Comparison of ENCODE assay signal across 1 cellular context in the genomic region with DNA sequence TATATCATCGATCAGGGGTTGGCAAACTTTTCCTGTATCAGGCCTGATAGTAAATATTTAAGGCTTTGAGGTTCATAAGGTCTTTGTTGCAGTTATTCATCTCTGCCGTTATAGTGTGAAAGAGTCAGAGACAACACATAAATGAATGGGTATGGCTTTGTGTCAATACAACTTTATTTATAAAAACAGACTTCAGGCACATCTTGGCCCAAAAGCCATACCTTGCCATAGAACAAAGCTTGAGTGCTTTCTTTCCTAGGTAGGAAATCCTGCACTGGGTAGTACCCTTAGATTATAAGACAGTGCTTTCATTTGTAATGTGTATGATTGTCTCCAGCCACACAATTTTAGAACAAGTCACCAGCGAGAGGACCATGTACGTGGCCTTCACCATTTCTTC.
TF ChIP-seq lines count a peak whose summit lies in the region.

No MANE protein-coding gene starts in this region.

TF ChIP-seq in GM23338, 12 proteins besides CTCF, POLR2A, EP300 and RAD21 (continued from another document):
- TF ChIP-seq ZNF462 (CRISPR knock-in tag; IDR thresholded peaks at IDR 0.05): no peak
- no peak for TF ChIP-seq EZH2phosphoT487 (IDR thresholded peaks at IDR 0.05; ENCODE audit: unreplicated experiment)
- no peak for TF ChIP-seq ZNF331 (CRISPR knock-in tag; IDR thresholded peaks at IDR 0.05; ENCODE audit: low read depth)
- TF ChIP-seq EZH2 (IDR thresholded peaks at IDR 0.05; ENCODE audit: low read depth, unreplicated experiment): no peak
- TF ChIP-seq JUNB (IDR thresholded peaks at IDR 0.05; ENCODE audit: unreplicated experiment): no peak
- TF ChIP-seq POLR2AphosphoS5 (IDR thresholded peaks at IDR 0.05; ENCODE audit: low read depth): no peak
- TF ChIP-seq CREB1 (CRISPR knock-in tag; IDR thresholded peaks at IDR 0.05; ENCODE audit: low read depth): no peak
- TF ChIP-seq NANOG (IDR thresholded peaks at IDR 0.05; ENCODE audit: borderline replicate concordance): no peak
- TF ChIP-seq, protein P1, sequence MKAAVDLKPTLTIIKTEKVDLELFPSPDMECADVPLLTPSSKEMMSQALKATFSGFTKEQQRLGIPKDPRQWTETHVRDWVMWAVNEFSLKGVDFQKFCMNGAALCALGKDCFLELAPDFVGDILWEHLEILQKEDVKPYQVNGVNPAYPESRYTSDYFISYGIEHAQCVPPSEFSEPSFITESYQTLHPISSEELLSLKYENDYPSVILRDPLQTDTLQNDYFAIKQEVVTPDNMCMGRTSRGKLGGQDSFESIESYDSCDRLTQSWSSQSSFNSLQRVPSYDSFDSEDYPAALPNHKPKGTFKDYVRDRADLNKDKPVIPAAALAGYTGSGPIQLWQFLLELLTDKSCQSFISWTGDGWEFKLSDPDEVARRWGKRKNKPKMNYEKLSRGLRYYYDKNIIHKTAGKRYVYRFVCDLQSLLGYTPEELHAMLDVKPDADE (IDR thresholded peaks at IDR 0.05): no peak
- TF ChIP-seq, protein P2, sequence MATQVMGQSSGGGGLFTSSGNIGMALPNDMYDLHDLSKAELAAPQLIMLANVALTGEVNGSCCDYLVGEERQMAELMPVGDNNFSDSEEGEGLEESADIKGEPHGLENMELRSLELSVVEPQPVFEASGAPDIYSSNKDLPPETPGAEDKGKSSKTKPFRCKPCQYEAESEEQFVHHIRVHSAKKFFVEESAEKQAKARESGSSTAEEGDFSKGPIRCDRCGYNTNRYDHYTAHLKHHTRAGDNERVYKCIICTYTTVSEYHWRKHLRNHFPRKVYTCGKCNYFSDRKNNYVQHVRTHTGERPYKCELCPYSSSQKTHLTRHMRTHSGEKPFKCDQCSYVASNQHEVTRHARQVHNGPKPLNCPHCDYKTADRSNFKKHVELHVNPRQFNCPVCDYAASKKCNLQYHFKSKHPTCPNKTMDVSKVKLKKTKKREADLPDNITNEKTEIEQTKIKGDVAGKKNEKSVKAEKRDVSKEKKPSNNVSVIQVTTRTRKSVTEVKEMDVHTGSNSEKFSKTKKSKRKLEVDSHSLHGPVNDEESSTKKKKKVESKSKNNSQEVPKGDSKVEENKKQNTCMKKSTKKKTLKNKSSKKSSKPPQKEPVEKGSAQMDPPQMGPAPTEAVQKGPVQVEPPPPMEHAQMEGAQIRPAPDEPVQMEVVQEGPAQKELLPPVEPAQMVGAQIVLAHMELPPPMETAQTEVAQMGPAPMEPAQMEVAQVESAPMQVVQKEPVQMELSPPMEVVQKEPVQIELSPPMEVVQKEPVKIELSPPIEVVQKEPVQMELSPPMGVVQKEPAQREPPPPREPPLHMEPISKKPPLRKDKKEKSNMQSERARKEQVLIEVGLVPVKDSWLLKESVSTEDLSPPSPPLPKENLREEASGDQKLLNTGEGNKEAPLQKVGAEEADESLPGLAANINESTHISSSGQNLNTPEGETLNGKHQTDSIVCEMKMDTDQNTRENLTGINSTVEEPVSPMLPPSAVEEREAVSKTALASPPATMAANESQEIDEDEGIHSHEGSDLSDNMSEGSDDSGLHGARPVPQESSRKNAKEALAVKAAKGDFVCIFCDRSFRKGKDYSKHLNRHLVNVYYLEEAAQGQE (IDR thresholded peaks at IDR 0.05; ENCODE audit: unreplicated experiment): no peak
- no peak for TF ChIP-seq ZNF114 (CRISPR knock-in tag; IDR thresholded peaks at IDR 0.05)
TF ChIP-seq in GM23338: peak in this region for 0.
